2 cellular contexts compared by ENCODE assay signal in the genomic region with DNA sequence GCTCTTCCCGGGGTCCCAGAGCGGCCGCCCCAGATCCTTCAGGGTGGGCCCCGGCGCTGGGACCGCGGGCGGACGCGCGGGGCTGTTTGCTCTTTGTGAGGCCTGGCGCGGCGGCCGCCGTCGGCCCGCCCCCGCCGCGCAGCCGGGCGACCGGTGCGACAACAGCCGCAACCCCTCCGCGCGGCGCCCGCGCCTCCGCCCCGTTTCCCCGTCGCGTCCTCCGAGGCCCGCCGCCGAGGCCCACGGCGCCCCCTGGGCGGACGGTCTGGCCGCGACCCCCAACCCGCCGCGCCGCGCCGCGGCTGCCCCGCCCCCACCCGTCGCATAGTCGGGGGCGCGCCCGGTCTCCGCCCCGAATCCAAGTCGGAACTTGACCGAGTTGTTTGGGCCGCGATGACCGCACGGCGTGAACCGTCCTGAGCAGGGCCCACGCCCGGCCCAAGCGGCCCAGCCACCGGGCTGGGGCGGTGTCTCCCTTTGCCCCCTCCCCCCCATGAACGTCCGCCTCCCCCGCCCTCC.
TF ChIP-seq lines count a peak whose summit lies in the region.

No MANE protein-coding gene starts in this region.

TF ChIP-seq in HCT116, 20 proteins besides CTCF, POLR2A, EP300 and RAD21:
- no peak for TF ChIP-seq REST (IDR thresholded peaks at IDR 0.05; ENCODE audit: low read depth)
- no peak for TF ChIP-seq ELF1 (IDR thresholded peaks at IDR 0.05; ENCODE audit: borderline replicate concordance, low read depth)
- TF ChIP-seq ZFX (IDR thresholded peaks at IDR 0.05) = peak; percentile 77

TF ChIP-seq in H1, 55 proteins besides CTCF, POLR2A, EP300 and RAD21:
- TF ChIP-seq RBBP5 (IDR thresholded peaks at IDR 0.05; ENCODE audit: borderline replicate concordance, low read depth, low read length) (peak; percentile 73; the same call in 1 of the 2 replicates), EGR1 (IDR thresholded peaks at IDR 0.05; ENCODE audit: borderline replicate concordance, low read depth, low read length) (no peak), PHF8 (conservative IDR thresholded peaks at IDR 0.05; ENCODE audit: low read depth, low read length) (0 out of 2 replicates have a peak, but pooled peaks have one; percentile 37)
TF ChIP-seq in H1: peak in this region for 2.
